In the genomic region with DNA sequence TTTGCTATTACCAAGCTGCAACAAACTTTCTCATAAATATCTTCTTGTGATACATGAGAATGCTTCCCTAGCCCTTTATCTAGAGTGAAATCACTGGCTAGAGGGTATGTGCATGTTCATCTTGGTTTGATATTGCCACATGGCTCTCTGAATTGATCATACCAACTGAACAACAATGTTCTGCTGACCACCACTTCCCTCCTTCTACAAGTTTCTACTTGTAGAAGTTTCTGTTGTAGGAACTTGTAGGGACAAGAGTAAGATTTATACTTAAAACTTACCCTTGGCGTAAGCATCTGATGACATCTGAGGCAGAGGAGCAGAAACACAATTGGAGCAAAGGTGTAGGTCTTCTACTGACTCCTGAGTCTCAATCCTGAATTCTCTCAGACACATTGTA, we compare ENCODE assay signal across 19 cellular contexts.
"Had no signal": no experiment of that assay in that cellular context is flagged by ENCODE, and none has a peak within 500 bp of the region (broad histone marks: within the 10 kb centered on the region; RNA-seq: fewer than 3 reads in every experiment).

No MANE protein-coding gene starts in this region.

- H3K4me3 ChIP-seq: coronary artery, dorsolateral prefrontal cortex, esophagus muscularis mucosa, gastrocnemius medialis, heart right ventricle, left lung, lower lobe of right lung had no signal

- H3K27ac ChIP-seq: coronary artery, dorsolateral prefrontal cortex, esophagus muscularis mucosa, gastrocnemius medialis, heart right ventricle, left lung, lower lobe of right lung had no signal

- H3K9me3 ChIP-seq: esophagus muscularis mucosa, gastrocnemius medialis, lower lobe of right lung had no signal

- H3K36me3 ChIP-seq: esophagus muscularis mucosa, gastrocnemius medialis, heart right ventricle, left lung, lower lobe of right lung had no signal

- H3K27me3 ChIP-seq: dorsolateral prefrontal cortex, esophagus muscularis mucosa, gastrocnemius medialis, heart right ventricle, left lung had no signal

- H3K4me1 ChIP-seq: esophagus muscularis mucosa, gastrocnemius medialis, heart right ventricle, left lung, lower lobe of right lung had no signal

- ATAC-seq: gastrocnemius medialis; heart right ventricle; left cardiac atrium; left lung; left ventricle myocardium superior; lower lobe of right lung; naive thymus-derived CD4-positive, alpha-beta T cell had no signal

- DNase-seq: dermis blood vessel endothelial cell; dorsolateral prefrontal cortex; effector CD4-positive, alpha-beta T cell; effector memory CD4-positive, alpha-beta T cell; foreskin melanocyte; gastrocnemius medialis; glutamatergic neuron; head of caudate nucleus; heart right ventricle; hippocampal formation; left cardiac atrium; left lung; left ventricle myocardium superior; lower lobe of right lung; mesendoderm; midbrain; naive thymus-derived CD4-positive, alpha-beta T cell had no signal
